ENCODE assay signal across 21 cellular contexts in genomic region chr10:93309062-93309461, GRCh38.
DNase-seq lines count a peak whose midpoint lies in the region; ATAC-seq and TF ChIP-seq lines count a peak whose summit lies in the region.
"Had no signal": no experiment of that assay in that cellular context is flagged by ENCODE, and none has a peak within 500 bp of the region (broad histone marks: within the 10 kb centered on the region; RNA-seq: fewer than 3 reads in every experiment).

No MANE protein-coding gene starts in this region.

- CTCF ChIA-PET in MCF 10A (lab: Yijun Ruan, JAX): interaction anchor here (0.7 kb wide), 1 partner anchor 229 kb away, joined by 3 read pairs; no protein-coding TSS in a partner anchor

- intact Hi-C loops in MCF 10A (cut with micrococcal nuclease) (no loop called here), breast epithelium (cut with DNase I; ENCODE audit: low total_unique reads) (no loop called here)

- H3K4me1 Mint-ChIP-seq in MCF 10A (ENCODE audit: insufficient read depth, unreplicated experiment): no peaks in the 10 kb centered on the region
- H3K4me1 Mint-ChIP-seq: activated naive CD8-positive, alpha-beta T cell treated with anti-CD3 and anti-CD28 coated beads, Interleukin-2, amount 50 U/mL, for 24 hours; neural crest cell had no signal

- POLR2A ChIA-PET in MCF 10A (lab: Yijun Ruan, JAX): no interaction called here

- H3K27me3 ChIP-seq in breast epithelium: no peaks in the 10 kb centered on the region

- no peaks in the 10 kb centered on the region for H3K9me3 ChIP-seq in breast epithelium
- H3K9me3 ChIP-seq: thoracic aorta had no signal

- H3K4me3 Mint-ChIP-seq in MCF 10A (ENCODE audit: unreplicated experiment): no peak overlapping the region
- H3K4me3 Mint-ChIP-seq: activated naive CD8-positive, alpha-beta T cell treated with anti-CD3 and anti-CD28 coated beads, Interleukin-2, amount 50 U/mL, for 24 hours; activated T-cell treated with anti-CD3 and anti-CD28 coated beads, Interleukin-2, amount 50 U/mL, for 72 hours; neural crest cell had no signal

- TF ChIP-seq CTCF in MCF 10A (IDR thresholded peaks at IDR 0.05; ENCODE audit: unreplicated experiment) (no peak), breast epithelium (IDR thresholded peaks at IDR 0.05) (no peak), fibroblast of mammary gland (conservative IDR thresholded peaks at IDR 0.05; ENCODE audit: control insufficient read depth, insufficient read depth, low read depth, low read length) (no peak), omental fat pad (IDR thresholded peaks at IDR 0.05) (no peak)

- no peaks in the 10 kb centered on the region for H3K4me1 ChIP-seq in breast epithelium

- H3K36me3 ChIP-seq in breast epithelium: no peaks in the 10 kb centered on the region

- DNase-seq in MCF 10A (ENCODE audit: unreplicated experiment): peak; percentile 21
- no peak for DNase-seq in breast epithelium (ENCODE audit: low spot score in 2 of 2)
- DNase-seq in SK-N-DZ (ENCODE audit: low spot score): peak; percentile 10
- DNase-seq in fibroblast of mammary gland (ENCODE audit: low read depth): peak; percentile 70
- peak; percentile 51 for DNase-seq in skeletal muscle cell (ENCODE audit: low read depth)
- DNase-seq in cerebellar nuclear complex (lab: John Stamatoyannopoulos, UW): no peak
- no peak for DNase-seq in omental fat pad (ENCODE audit: low spot score)
- DNase-seq: activated CD4-positive, alpha-beta T cell treated with anti-CD3 and anti-CD28 coated beads, Interleukin-2, amount 50 U/mL, for 48 hours; activated naive CD8-positive, alpha-beta T cell treated with anti-CD3 and anti-CD28 coated beads, Interleukin-2, amount 50 U/mL, for 24 hours; activated T-cell treated with anti-CD3 and anti-CD28 coated beads, Interleukin-2, amount 50 U/mL, for 72 hours; COR-L47; erythroblast; NCI-H2171 treated with DMSO at 0.1 percent for 48 hours; stimulated activated CD4-positive, alpha-beta T cell treated with anti-CD3 and anti-CD28 coated beads, Interleukin-2, amount 100 ng/mL, for 48 hours; stimulated activated CD8-positive, alpha-beta memory T cell treated with anti-CD3 and anti-CD28 coated beads, Interleukin-4, amount 100 ng/mL, for 48 hours had no signal

- peaks cover 96% of the 10 kb centered on the region for H3K36me3 Mint-ChIP-seq in MCF 10A (ENCODE audit: insufficient read depth, unreplicated experiment)

- H3K27ac Mint-ChIP-seq in MCF 10A (ENCODE audit: low read depth, unreplicated experiment): no peak overlapping the region
- H3K27ac Mint-ChIP-seq: activated naive CD8-positive, alpha-beta T cell treated with anti-CD3 and anti-CD28 coated beads, Interleukin-2, amount 50 U/mL, for 24 hours; activated T-cell treated with anti-CD3 and anti-CD28 coated beads, Interleukin-2, amount 50 U/mL, for 72 hours had no signal

- H3K4me3 ChIP-seq in breast epithelium (no peak overlapping the region), fibroblast of mammary gland (ENCODE audit: control insufficient read depth, low read depth, low read length) (no peak overlapping the region), skeletal muscle cell (ENCODE audit: low read depth, low read length) (no peak overlapping the region)
- H3K4me3 ChIP-seq: coronary artery, lung, thoracic aorta had no signal

- BruUV-seq in MCF 10A (replicated peaks; lab: Mats Ljungman, UMichigan): no TSS peak

- no peak for ATAC-seq in GM18502 (IDR thresholded peaks at IDR 0.05; ENCODE audit: poor library complexity, unreplicated experiment)
- ATAC-seq in omental fat pad (ENCODE audit: low FRiP score): no peak
- ATAC-seq: activated naive CD8-positive, alpha-beta T cell treated with anti-CD3 and anti-CD28 coated beads, Interleukin-2, amount 50 U/mL, for 24 hours; activated T-cell treated with anti-CD3 and anti-CD28 coated beads, Interleukin-2, amount 50 U/mL, for 72 hours; sciatic nerve had no signal

- no peaks in the 10 kb centered on the region for H3K9me3 Mint-ChIP-seq in MCF 10A (ENCODE audit: unreplicated experiment)
- H3K9me3 Mint-ChIP-seq: activated naive CD8-positive, alpha-beta T cell treated with anti-CD3 and anti-CD28 coated beads, Interleukin-2, amount 50 U/mL, for 24 hours had no signal

- H3K27me3 Mint-ChIP-seq in MCF 10A (ENCODE audit: insufficient read depth, unreplicated experiment): no peaks in the 10 kb centered on the region
- H3K27me3 Mint-ChIP-seq: activated naive CD8-positive, alpha-beta T cell treated with anti-CD3 and anti-CD28 coated beads, Interleukin-2, amount 50 U/mL, for 24 hours had no signal

- no peak overlapping the region for H3K27ac ChIP-seq in breast epithelium
- H3K27ac ChIP-seq: coronary artery, thoracic aorta had no signal

- TF ChIP-seq POLR2A in breast epithelium (IDR thresholded peaks at IDR 0.05): no peak

Comparison
In these comparisons a context has a peak if more than half of its experiments do, and no peak if none do; other contexts are left out.
1. DNase-seq: peak in MCF 10A (single experiment), SK-N-DZ (single experiment), fibroblast of mammary gland (single experiment) and skeletal muscle cell (single experiment); none in breast epithelium (0 of 2), cerebellar nuclear complex (0 of 2) and omental fat pad (single experiment).